In genomic region chr17:8746501-8747236, GRCh38 we compare ENCODE assay signal across 1 cellular context.
TF ChIP-seq lines count a peak whose summit lies in the region.

No MANE protein-coding gene starts in this region.

TF ChIP-seq in SK-N-SH, 30 proteins besides CTCF, POLR2A, EP300 and RAD21 (continued from another document):
- TF ChIP-seq PBX3 (IDR thresholded peaks at IDR 0.05): no peak
- TF ChIP-seq ZBTB33 (IDR thresholded peaks at IDR 0.05; ENCODE audit: borderline replicate concordance, low read depth): no peak
- TF ChIP-seq GABPA (IDR thresholded peaks at IDR 0.05; ENCODE audit: low read depth): no peak
- TF ChIP-seq MEF2A (IDR thresholded peaks at IDR 0.05; ENCODE audit: borderline replicate concordance, low read depth): no peak
- no peak for TF ChIP-seq MXI1 (IDR thresholded peaks at IDR 0.05; ENCODE audit: low read depth, low read length)
- TF ChIP-seq GATA2 (CRISPR knock-in tag; IDR thresholded peaks at IDR 0.05): no peak
- TF ChIP-seq RCOR1 (IDR thresholded peaks at IDR 0.05; ENCODE audit: low read length): no peak
- no peak for TF ChIP-seq NFIC (IDR thresholded peaks at IDR 0.05; ENCODE audit: borderline replicate concordance)
- TF ChIP-seq SMC3 (IDR thresholded peaks at IDR 0.05; ENCODE audit: low read depth, low read length): no peak
- no peak for TF ChIP-seq RFX5 (IDR thresholded peaks at IDR 0.05; ENCODE audit: low read length)
- no peak for TF ChIP-seq EZH2phosphoT487 (IDR thresholded peaks at IDR 0.05; ENCODE audit: borderline replicate concordance, low read depth)
